11 cellular contexts compared by ENCODE assay signal in the genomic region with DNA sequence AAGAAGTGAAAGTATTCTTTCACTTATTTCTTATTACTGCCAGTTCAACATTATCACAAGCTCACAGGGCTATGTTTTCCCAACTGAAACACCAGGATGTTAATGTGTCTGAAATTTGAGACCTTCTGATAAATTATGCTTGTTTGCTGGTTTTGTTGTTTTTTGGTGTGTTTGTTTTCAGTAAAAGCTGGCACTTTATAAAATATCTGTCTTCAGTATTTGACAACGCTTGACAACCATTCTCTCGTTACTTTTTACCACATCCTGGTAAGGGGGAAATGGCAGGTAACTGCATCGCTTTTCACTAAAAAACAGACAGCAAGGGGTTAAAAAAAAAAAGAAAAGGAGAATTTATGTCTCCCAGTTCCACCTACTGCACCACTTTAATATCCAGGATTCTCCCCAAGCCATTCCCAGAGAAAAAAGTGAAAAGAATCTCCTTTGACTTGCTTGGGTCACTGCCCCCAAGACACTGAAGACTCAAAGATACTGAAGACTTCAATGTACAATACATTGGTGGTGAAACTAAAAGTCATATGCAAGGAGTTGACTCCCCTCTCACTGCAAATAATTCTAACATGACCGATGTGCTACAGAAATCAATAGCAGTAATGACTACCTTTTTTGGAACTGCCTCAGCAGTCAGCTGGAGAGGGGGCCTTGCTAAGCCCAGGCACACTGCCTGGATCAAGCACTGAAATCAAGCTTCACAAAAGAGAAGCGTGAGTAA.
DNase-seq lines count a peak whose midpoint lies in the region; ATAC-seq and TF ChIP-seq lines count a peak whose summit lies in the region.
"Had no signal": no experiment of that assay in that cellular context is flagged by ENCODE, and none has a peak within 500 bp of the region (broad histone marks: within the 10 kb centered on the region; RNA-seq: fewer than 3 reads in every experiment).

No MANE protein-coding gene starts in this region.

- TF ChIP-seq CTCF in natural killer cell (IDR thresholded peaks at IDR 0.05): no peak

- intact Hi-C loops in natural killer cell (cut with micrococcal nuclease): loop anchor here (2.0 to 10.0 kb wide), 6 partner anchors 13 to 111 kb away; no protein-coding TSS in a partner anchor

- ATAC-seq in GM18861 (IDR thresholded peaks at IDR 0.05; ENCODE audit: unreplicated experiment): peak; percentile 16
- peak; percentile 13 for ATAC-seq in GM21825 (IDR thresholded peaks at IDR 0.05; ENCODE audit: unreplicated experiment)
- peak; percentile 2 to 36 (median 11) for ATAC-seq in natural killer cell
- ATAC-seq: right cardiac atrium had no signal

- no peaks in the 10 kb centered on the region for H3K36me3 ChIP-seq in HAP-1 (replicated peaks)

- no peaks in the 10 kb centered on the region for H3K27me3 ChIP-seq in HAP-1 (ENCODE audit: low read depth)

- DNase-seq in NAMALWA (ENCODE audit: low spot score) (peak; percentile 57), natural killer cell (no peak), NCI-H2196 (lab: John Stamatoyannopoulos, UW; ENCODE audit: unreplicated experiment) (no peak), A172 (ENCODE audit: low spot score) (no peak), HAP-1 (ENCODE audit: low spot score in 2 of 2) (no peak), COR-L47 (lab: John Stamatoyannopoulos, UW) (no peak)
- DNase-seq: cerebellar nuclear complex, NCI-H1092 treated with DMSO at 0.1 percent for 48 hours, right cardiac atrium had no signal

- H3K4me1 ChIP-seq in HAP-1: no peaks in the 10 kb centered on the region; the same call in 1 of the 2 replicates

- H3K27me3 Mint-ChIP-seq in natural killer cell (ENCODE audit: low read depth in 2 of 2): no peaks in the 10 kb centered on the region

- no peak overlapping the region for H3K4me3 ChIP-seq in HAP-1

- H3K4me3 Mint-ChIP-seq in natural killer cell: peak overlapping the region; percentile 89

- H3K9me3 ChIP-seq in HAP-1: no peaks in the 10 kb centered on the region

- H3K36me3 Mint-ChIP-seq in natural killer cell: no peaks in the 10 kb centered on the region

- in situ Hi-C loops in HAP-1 (cut with MboI; ENCODE audit: low sequenced_read_pairs): no loop called here

- peaks cover 43 to 46% of the 10 kb centered on the region in 2 donors for H3K4me1 Mint-ChIP-seq in natural killer cell

- peak overlapping the region; percentile 78 to 92 for H3K27ac Mint-ChIP-seq in natural killer cell

- no peaks in the 10 kb centered on the region for H3K9me3 Mint-ChIP-seq in natural killer cell
